8 cellular contexts compared by ENCODE assay signal in genomic region chr10:30534465-30535144, GRCh38.
DNase-seq lines count a peak whose midpoint lies in the region; ATAC-seq, FAIRE-seq and TF ChIP-seq lines count a peak whose summit lies in the region.

No MANE protein-coding gene starts in this region.

- H3K27ac Mint-ChIP-seq in WTC11: peak overlapping the region; percentile 22; the same call in 1 of the 2 replicates

- no peaks in the 10 kb centered on the region for H3K4me1 ChIP-seq in A673 (ENCODE audit: insufficient read depth, low read length, poor library complexity, severe bottlenecking)
- peaks cover 5% of the 10 kb centered on the region for H3K4me1 ChIP-seq in mammary epithelial cell (ENCODE audit: insufficient read depth, low read length)
- H3K4me1 ChIP-seq in keratinocyte (ENCODE audit: control insufficient read depth, extremely low read depth, insufficient read depth, low read length): peaks cover 3% of the 10 kb centered on the region

- no peak overlapping the region for H3K4me3 Mint-ChIP-seq in WTC11

- CTCF ChIA-PET in A673 (lab: Charles Lee): interaction anchor here (0.8 kb wide), 1 partner anchor 120 kb away, joined by 6 read pairs; no protein-coding TSS in a partner anchor
- CTCF ChIA-PET in WTC11 (lab: Charles Lee): interaction anchor here (0.6 to 1.9 kb wide), 6 partner anchors 19 to 146 kb away, joined by 3 to 8 read pairs (median 4); no protein-coding TSS in a partner anchor
- CTCF ChIA-PET in mammary epithelial cell (lab: Charles Lee; ENCODE audit: low non-redundant PET): no interaction called here

- no peaks in the 10 kb centered on the region for H3K27me3 Mint-ChIP-seq in WTC11 (ENCODE audit: low read depth)

- ATAC-seq in WTC11 (peak; percentile 79), HG02610 (IDR thresholded peaks at IDR 0.05; ENCODE audit: unreplicated experiment) (no peak)

- H3K4me2 ChIP-seq in mammary epithelial cell (ENCODE audit: insufficient read depth, low read depth, low read length): no peak overlapping the region
- no peak overlapping the region for H3K4me2 ChIP-seq in keratinocyte (ENCODE audit: control insufficient read depth, extremely low read depth, insufficient read depth, low read depth, low read length)

- H3K36me3 ChIP-seq in A673 (ENCODE audit: insufficient read depth, low read length, poor library complexity, severe bottlenecking): no peaks in the 10 kb centered on the region
- H3K36me3 ChIP-seq in mammary epithelial cell (ENCODE audit: insufficient read depth, low read length): no peaks in the 10 kb centered on the region
- H3K36me3 ChIP-seq in keratinocyte (ENCODE audit: control insufficient read depth in 2 of 2, extremely low read depth in 1 of 2, insufficient read depth in 2 of 2, low read length in 2 of 2): no peaks in the 10 kb centered on the region

- H3K27me3 ChIP-seq in A673 (replicated peaks; ENCODE audit: insufficient read depth, low read depth, low read length, poor library complexity) (no peaks in the 10 kb centered on the region), mammary epithelial cell (ENCODE audit: insufficient read depth, low read length) (no peaks in the 10 kb centered on the region), keratinocyte (ENCODE audit: control insufficient read depth, extremely low read depth, insufficient read depth, low read length) (no peaks in the 10 kb centered on the region)

- in situ Hi-C loops in GM13976 (cut with MboI; ENCODE audit: low sequenced_read_pairs, unreplicated experiment) (loop anchor here (5.0 kb wide), 1 partner anchor 122 kb away; no protein-coding TSS in a partner anchor), mammary epithelial cell (cut with MboI; ENCODE audit: low sequenced_read_pairs in 2 of 2) (loop anchor here (5.0 kb wide), 2 partner anchors 122 to 142 kb away; no protein-coding TSS in a partner anchor)

- H2AFZ ChIP-seq in mammary epithelial cell (ENCODE audit: low read depth, low read length) (no peak overlapping the region), keratinocyte (ENCODE audit: control insufficient read depth, low read length) (no peak overlapping the region)

- DNase-seq in A673 (ENCODE audit: low spot score) (peak; percentile 85), GM13976 (ENCODE audit: low spot score) (peak; percentile 66), NCI-H1105 treated with DMSO at 0.1 percent for 48 hours (lab: John Stamatoyannopoulos, UW) (peak; percentile 1), WTC11 (ENCODE audit: low spot score) (peak; percentile 68), mammary epithelial cell (peak; percentile 42), keratinocyte (ENCODE audit: low read depth, low spot score) (no peak)
- DNase-seq in stimulated activated CD4-positive, alpha-beta T cell treated with anti-CD3 and anti-CD28 coated beads, Interleukin-1b, Interleukin-23, amount 100 ng/mL, for 4 hours (ENCODE audit: low read depth in 2 of 2): peak; percentile 41 to 64

- no peaks in the 10 kb centered on the region for H3K36me3 Mint-ChIP-seq in WTC11

- no peak overlapping the region for H3K27ac ChIP-seq in A673 (ENCODE audit: low read depth, low read length, poor library complexity, severe bottlenecking)
- no peak overlapping the region for H3K27ac ChIP-seq in mammary epithelial cell (ENCODE audit: insufficient read depth, low read depth, low read length)
- no peak overlapping the region for H3K27ac ChIP-seq in keratinocyte (ENCODE audit: control insufficient read depth, insufficient read depth, low read length)

- H3K9me3 ChIP-seq in A673 (ENCODE audit: low read depth, low read length, poor library complexity, severe bottlenecking) (no peaks in the 10 kb centered on the region), mammary epithelial cell (replicated peaks; ENCODE audit: insufficient read depth, low read length) (no peaks in the 10 kb centered on the region), keratinocyte (ENCODE audit: control insufficient read depth, low read depth, low read length) (no peaks in the 10 kb centered on the region)

- BruUV-seq in A673 (replicated peaks; lab: Mats Ljungman, UMichigan) (no TSS peak), mammary epithelial cell (replicated peaks; lab: Mats Ljungman, UMichigan) (no TSS peak)

- H3K9me3 Mint-ChIP-seq in WTC11: peaks cover 3% of the 10 kb centered on the region

- WGBS in mammary epithelial cell (ENCODE audit: low coverage, missing lambda C conversion rate): 28% methylated on average over 13 of the region's 20 CpGs

- intact Hi-C loops in A673 (cut with micrococcal nuclease; ENCODE audit: unreplicated experiment): loop anchor here (1.0 to 2.0 kb wide), 3 partner anchors 120 to 536 kb away; no protein-coding TSS in a partner anchor
- intact Hi-C loops in mammary epithelial cell (cut with micrococcal nuclease): loop anchor here (1.0 kb wide), 3 partner anchors 100 to 142 kb away; partner anchors contain the start of gene MAP3K8

- dilution Hi-C loops in mammary epithelial cell (cut with HindIII; ENCODE audit: low sequenced_read_pairs): loop anchor here (5.0 kb wide), 1 partner anchor 102 kb away; the partner anchor contains the start of gene MAP3K8
- dilution Hi-C loops in keratinocyte (cut with MboI; ENCODE audit: extremely low pct_ligation_motif_present, low sequenced_read_pairs): no loop called here

- no peaks in the 10 kb centered on the region for H4K20me1 ChIP-seq in mammary epithelial cell (ENCODE audit: insufficient read depth, low read length)
- no peaks in the 10 kb centered on the region for H4K20me1 ChIP-seq in keratinocyte (ENCODE audit: control insufficient read depth, extremely low read depth, insufficient read depth, low read length)

- H3K9me1 ChIP-seq in keratinocyte (ENCODE audit: control insufficient read depth, extremely low read depth, insufficient read depth, low read length): no peaks in the 10 kb centered on the region

- H3K79me2 ChIP-seq in mammary epithelial cell (ENCODE audit: insufficient read depth, low read length): no peaks in the 10 kb centered on the region
- no peaks in the 10 kb centered on the region for H3K79me2 ChIP-seq in keratinocyte (ENCODE audit: control insufficient read depth, insufficient read depth, low read length)

- H3K4me3 ChIP-seq in A673 (ENCODE audit: low read depth, low read length, poor library complexity, severe bottlenecking) (no peak overlapping the region), mammary epithelial cell (replicated peaks in 1 of 3; ENCODE audit: insufficient read depth in 1 of 3, low read depth in 2 of 3, low read length in 3 of 3) (no peak overlapping the region), keratinocyte (ENCODE audit: control insufficient read depth in 2 of 3, extremely low read depth in 1 of 3, insufficient read depth in 2 of 3, low read depth in 1 of 3, low read length in 3 of 3) (no peak overlapping the region)

- H3K9ac ChIP-seq in mammary epithelial cell (ENCODE audit: insufficient read depth, low read length) (no peak overlapping the region), keratinocyte (ENCODE audit: control insufficient read depth, extremely low read depth, insufficient read depth, low read length) (no peak overlapping the region)

- peak; percentile 84 for FAIRE-seq in keratinocyte (lab: Jason Lieb, UNC)

- TF ChIP-seq CTCF in A673 (conservative IDR thresholded peaks at IDR 0.05; ENCODE audit: low read depth, low read length) (peak; percentile 88), GM13976 (IDR thresholded peaks at IDR 0.05; ENCODE audit: borderline replicate concordance, control extremely low read depth, extremely low read depth, insufficient read depth, missing control alignments) (peak; percentile 79), WTC11 (IDR thresholded peaks at IDR 0.05) (peak; percentile 74), mammary epithelial cell (conservative IDR thresholded peaks at IDR 0.05 in 1 of 2, IDR thresholded peaks at IDR 0.05 in 1 of 2; ENCODE audit: extremely low read depth in 1 of 2, insufficient read depth in 1 of 2, low read depth in 1 of 2, low read length in 2 of 2) (peak; percentile 80 to 89), keratinocyte (optimal IDR thresholded peaks at IDR 0.05 in 1 of 3, IDR thresholded peaks at IDR 0.05 in 1 of 3, conservative IDR thresholded peaks at IDR 0.05 in 1 of 3; ENCODE audit: extremely low read depth in 1 of 3, insufficient read depth in 2 of 3, low read length in 3 of 3) (peak; percentile 77 to 91 (median 85))

- POLR2A ChIA-PET in A673 (lab: Charles Lee; ENCODE audit: low non-redundant PET) (no interaction called here), WTC11 (lab: Charles Lee) (no interaction called here)

- H3K4me1 Mint-ChIP-seq in WTC11: peaks cover 30% of the 10 kb centered on the region

TF ChIP-seq in WTC11, 78 proteins besides CTCF, POLR2A, EP300 and RAD21:
- TF ChIP-seq RORB (CRISPR knock-in tag; IDR thresholded peaks at IDR 0.05) (no peak), GABPB1 (CRISPR knock-in tag; IDR thresholded peaks at IDR 0.05) (peak; percentile 57; the same call in 1 of the 2 replicates)
TF ChIP-seq in WTC11: peak in this region for 1.
